In genomic region chr12:19153396-19153795, GRCh38 we compare ENCODE assay signal across 18 cellular contexts. TPM values are rescaled to one million over a fixed set of nuclear protein-coding genes. Genes with fewer than 3 reads are reported as not detected.
A peak's percentile ranks its signal among the peaks of the same experiment; 100 is the strongest.
DNase-seq lines count a peak whose midpoint lies in the region; ATAC-seq, FAIRE-seq and TF ChIP-seq lines count a peak whose summit lies in the region.
"Had no signal": no experiment of that assay in that cellular context is flagged by ENCODE, and none has a peak within 500 bp of the region (broad histone marks: within the 10 kb centered on the region; RNA-seq: fewer than 3 reads in every experiment).

No MANE protein-coding gene starts in this region.

- peak overlapping the region; percentile 78 for H3K27ac ChIP-seq in left ventricle myocardium inferior (replicated peaks)
- H3K27ac ChIP-seq in A549: no peak overlapping the region
- H3K27ac ChIP-seq in keratinocyte (ENCODE audit: control insufficient read depth, insufficient read depth, low read length): no peak overlapping the region
- H3K27ac ChIP-seq: 22Rv1, BLaER1, HL-60 had no signal

- peaks cover 95% of the 10 kb centered on the region for H3K4me1 ChIP-seq in left ventricle myocardium inferior
- peaks cover 15% of the 10 kb centered on the region; the same call in 1 of the 3 replicates for H3K4me1 ChIP-seq in A549
- H3K4me1 ChIP-seq in keratinocyte (ENCODE audit: control insufficient read depth, extremely low read depth, insufficient read depth, low read length): no peaks in the 10 kb centered on the region
- peaks cover 11% of the 10 kb centered on the region for H3K4me1 ChIP-seq in HAP-1

- no peak for TF ChIP-seq RAD21 in A549 (conservative IDR thresholded peaks at IDR 0.05 in 1 of 2, IDR thresholded peaks at IDR 0.05 in 1 of 2)

- no peak for TF ChIP-seq POLR2A in A549 (IDR thresholded peaks at IDR 0.05; ENCODE audit: low read length)

- H3K36me3 ChIP-seq in left ventricle myocardium inferior (peaks cover 6% of the 10 kb centered on the region), keratinocyte (ENCODE audit: control insufficient read depth in 2 of 2, extremely low read depth in 1 of 2, insufficient read depth in 2 of 2, low read length in 2 of 2) (peaks cover 4 to 7% of the 10 kb centered on the region in 2 experiments), HAP-1 (replicated peaks) (peaks cover 29% of the 10 kb centered on the region)

- CTCF ChIA-PET in A549 (lab: Yijun Ruan, JAX): no interaction called here

- intact Hi-C loops in left ventricle myocardium inferior (cut with micrococcal nuclease) (no loop called here), Right ventricle myocardium superior (cut with DNase I) (no loop called here)

- no peak overlapping the region for H3K9ac ChIP-seq in keratinocyte (ENCODE audit: control insufficient read depth, extremely low read depth, insufficient read depth, low read length)
- H3K9ac ChIP-seq: BLaER1 had no signal

- H3K4me3 ChIP-seq in left ventricle myocardium inferior: no peak overlapping the region
- no peak overlapping the region for H3K4me3 ChIP-seq in A549
- H3K4me3 ChIP-seq in keratinocyte (ENCODE audit: control insufficient read depth in 2 of 3, extremely low read depth in 1 of 3, insufficient read depth in 2 of 3, low read depth in 1 of 3, low read length in 3 of 3): no peak overlapping the region
- H3K4me3 ChIP-seq in HAP-1: no peak overlapping the region
- H3K4me3 ChIP-seq: BLaER1, GM23338 had no signal

- in situ Hi-C loops in HAP-1 (cut with MboI; ENCODE audit: low sequenced_read_pairs): no loop called here

- ATAC-seq in Right ventricle myocardium superior (ENCODE audit: poor library complexity) (no peak), A549 (no peak), GM19455 (IDR thresholded peaks at IDR 0.05; ENCODE audit: unreplicated experiment) (no peak)
- ATAC-seq: GM23338 had no signal

- H3K9me1 ChIP-seq in keratinocyte (ENCODE audit: control insufficient read depth, extremely low read depth, insufficient read depth, low read length): no peaks in the 10 kb centered on the region

- POLR2A ChIA-PET in A549 (lab: Yijun Ruan, JAX): no interaction called here

- dilution Hi-C loops in keratinocyte (cut with MboI; ENCODE audit: extremely low pct_ligation_motif_present, low sequenced_read_pairs): no loop called here

- H3K9me3 ChIP-seq in left ventricle myocardium inferior (replicated peaks): no peaks in the 10 kb centered on the region
- no peaks in the 10 kb centered on the region for H3K9me3 ChIP-seq in A549
- H3K9me3 ChIP-seq in keratinocyte (ENCODE audit: control insufficient read depth, low read depth, low read length): no peaks in the 10 kb centered on the region
- H3K9me3 ChIP-seq in HAP-1: no peaks in the 10 kb centered on the region
- H3K9me3 ChIP-seq: BLaER1 had no signal

- no peaks in the 10 kb centered on the region for H4K20me1 ChIP-seq in keratinocyte (ENCODE audit: control insufficient read depth, extremely low read depth, insufficient read depth, low read length)
- H4K20me1 ChIP-seq: BLaER1 had no signal

- no peak for TF ChIP-seq EP300 in A549 (IDR thresholded peaks at IDR 0.05)

- DNase-seq in left ventricle myocardium inferior (no peak), Right ventricle myocardium superior (no peak), A549 (ENCODE audit: low read depth in 1 of 2, low spot score in 1 of 2) (no peak), HTR-8/SVneo (ENCODE audit: insufficient read length, low spot score) (no peak), keratinocyte (ENCODE audit: low read depth, low spot score) (no peak), HAP-1 (ENCODE audit: low spot score in 2 of 2) (no peak)
- no peak for DNase-seq in activated CD8-positive, alpha-beta memory T cell treated with anti-CD3 and anti-CD28 coated beads for 24 hours
- DNase-seq: CD4-positive, alpha-beta memory T cell; DMS153; DMS79 treated with DMSO at 0.1 percent for 48 hours; GF-D8; H7; KG1 had no signal

- no peak overlapping the region for H3K4me2 ChIP-seq in A549
- no peak overlapping the region for H3K4me2 ChIP-seq in keratinocyte (ENCODE audit: control insufficient read depth, extremely low read depth, insufficient read depth, low read depth, low read length)
- H3K4me2 ChIP-seq: BLaER1, GM23338 had no signal

- peaks cover 76% of the 10 kb centered on the region for H3K79me2 ChIP-seq in keratinocyte (ENCODE audit: control insufficient read depth, insufficient read depth, low read length)

- FAIRE-seq in A549 (lab: Jason Lieb, UNC) (peak; percentile 61), HTR-8/SVneo (lab: Jason Lieb, UNC) (peak; percentile 46), keratinocyte (lab: Jason Lieb, UNC) (peak; percentile 60)

- no peak overlapping the region for H2AFZ ChIP-seq in keratinocyte (ENCODE audit: control insufficient read depth, low read length)
- H2AFZ ChIP-seq: GM23338 had no signal

- TF ChIP-seq CTCF in left ventricle myocardium inferior (IDR thresholded peaks at IDR 0.05; ENCODE audit: borderline replicate concordance): no peak
- no peak for TF ChIP-seq CTCF in A549 (IDR thresholded peaks at IDR 0.05)
- TF ChIP-seq CTCF in keratinocyte (optimal IDR thresholded peaks at IDR 0.05 in 1 of 3, IDR thresholded peaks at IDR 0.05 in 1 of 3, conservative IDR thresholded peaks at IDR 0.05 in 1 of 3; ENCODE audit: extremely low read depth in 1 of 3, insufficient read depth in 2 of 3, low read length in 3 of 3): no peak

- H3K27me3 ChIP-seq in left ventricle myocardium inferior (ENCODE audit: low read depth) (no peaks in the 10 kb centered on the region), keratinocyte (ENCODE audit: control insufficient read depth, extremely low read depth, insufficient read depth, low read length) (no peaks in the 10 kb centered on the region), HAP-1 (ENCODE audit: low read depth) (no peaks in the 10 kb centered on the region)
- H3K27me3 ChIP-seq: BLaER1 had no signal

- 47% methylated on average over 2 of the region's 2 CpGs for WGBS in A549 (ENCODE audit: missing lambda C conversion rate)

TF ChIP-seq in A549, 52 proteins besides CTCF, POLR2A, EP300 and RAD21:
- no peak for TF ChIP-seq BCL3 (IDR thresholded peaks at IDR 0.05)

RNA-seq across cellular contexts. Expression of gene PLEKHA5, which starts 23.9 kb away (rescaled TPM):
- total RNA-seq in left ventricle myocardium inferior: 60.8 TPM
- total RNA-seq in Right ventricle myocardium superior: 55.5 TPM
- polyA plus RNA-seq in A549 (2011; rRNA removed): 13.2 and 14.0 TPM in 2 replicates
- 2.7 and 2.9 TPM in 2 replicates for polyA plus RNA-seq in A549 (2012; cell fraction: cytosol; rRNA removed)
- polyA plus RNA-seq in A549 (2012; cell fraction: nucleus; rRNA removed): 2.6 and 3.6 TPM in 2 replicates
- polyA plus RNA-seq in A549 (2017; fragmentation: RNase III; extraction: RNeasy Plus Mini Kit Qiagen cat#74134 plus additional on column Dnase treatment): 6.1 to 8.6 TPM (median 7.6 TPM) in 3 replicates
- 9.9 and 11.5 TPM in 2 replicates for polyA minus RNA-seq in A549 (2011; rRNA and poly(A)+ RNA removed)
- polyA plus RNA-seq in keratinocyte: 13.1 to 21.7 TPM (median 14.8 TPM) in 3 replicates
- 65.8 TPM for polyA plus RNA-seq in keratinocyte (2011; ENCODE audit: low read depth)
- polyA plus RNA-seq in keratinocyte (2011; cell fraction: cytosol; rRNA removed): 9.9 and 16.9 TPM in 2 replicates
- polyA plus RNA-seq in keratinocyte (2011; cell fraction: nucleus; rRNA removed): 26.5 and 34.0 TPM in 2 replicates
- polyA plus RNA-seq in keratinocyte (2012; ENCODE audit: low replicate concordance): 11.5 and 20.0 TPM in 2 replicates
- 8.7 to 50.6 TPM (median 18.3 TPM) in 3 replicates for polyA minus RNA-seq in keratinocyte
- 14.0 TPM for polyA minus RNA-seq in keratinocyte (2011; cell fraction: cytosol; rRNA and poly(A)+ RNA removed)
- polyA minus RNA-seq in keratinocyte (2011; cell fraction: nucleus; rRNA and poly(A)+ RNA removed): 44.5 and 101 TPM in 2 replicates
